1 cellular context compared by ENCODE assay signal in genomic region chr13:49858183-49858856, GRCh38.
TF ChIP-seq lines count a peak whose summit lies in the region.

No MANE protein-coding gene starts in this region.

TF ChIP-seq in HepG2, 621 proteins besides CTCF, POLR2A, EP300 and RAD21 (continued from another document and continues in another):
- TF ChIP-seq ZNF609 (CRISPR knock-in tag; IDR thresholded peaks at IDR 0.05; ENCODE audit: borderline replicate concordance) = peak; percentile 95
- no peak for TF ChIP-seq ZEB1 (IDR thresholded peaks at IDR 0.05; ENCODE audit: insufficient replicate concordance, low read depth)
- TF ChIP-seq PAWR (CRISPR knock-in tag; IDR thresholded peaks at IDR 0.05; ENCODE audit: borderline replicate concordance) = no peak
- no peak for TF ChIP-seq ZNF790 (CRISPR knock-in tag; IDR thresholded peaks at IDR 0.05; ENCODE audit: borderline replicate concordance)
- peak; percentile 59; the same call in 1 of the 2 replicates for TF ChIP-seq ZNF614 (CRISPR knock-in tag; IDR thresholded peaks at IDR 0.05; ENCODE audit: borderline replicate concordance)
- TF ChIP-seq HMG20A (CRISPR knock-in tag; IDR thresholded peaks at IDR 0.05; ENCODE audit: borderline replicate concordance) = peak; percentile 96
- 0 out of 2 replicates have a peak, but pooled peaks have one; percentile 33 for TF ChIP-seq ZNF792 (CRISPR knock-in tag; IDR thresholded peaks at IDR 0.05)
- TF ChIP-seq FOSL1 (CRISPR knock-in tag; IDR thresholded peaks at IDR 0.05; ENCODE audit: borderline replicate concordance) = peak; percentile 14; the same call in 1 of the 2 replicates
- no peak for TF ChIP-seq MEF2D (CRISPR knock-in tag; IDR thresholded peaks at IDR 0.05)
- no peak for TF ChIP-seq RBM22 (optimal IDR thresholded peaks at IDR 0.05; ENCODE audit: low read length)
- no peak for TF ChIP-seq MED8 (CRISPR knock-in tag; IDR thresholded peaks at IDR 0.05; ENCODE audit: insufficient replicate concordance)
- peak; percentile 52 for TF ChIP-seq PHF5A (CRISPR knock-in tag; IDR thresholded peaks at IDR 0.05; ENCODE audit: low read depth, unreplicated experiment)
- peak; percentile 83 for TF ChIP-seq TBL1XR1 (IDR thresholded peaks at IDR 0.05; ENCODE audit: borderline replicate concordance, low read length, partially characterized antibody)
- 0 out of 2 replicates have a peak, but pooled peaks have one; percentile 14 for TF ChIP-seq ESRRA (CRISPR knock-in tag; IDR thresholded peaks at IDR 0.05; ENCODE audit: low read depth)
- no peak for TF ChIP-seq PRDM4 (CRISPR knock-in tag; IDR thresholded peaks at IDR 0.05; ENCODE audit: borderline replicate concordance)
- TF ChIP-seq ZNF160 (CRISPR knock-in tag; IDR thresholded peaks at IDR 0.05) = no peak
- TF ChIP-seq TEAD3 (CRISPR knock-in tag; optimal IDR thresholded peaks at IDR 0.05; ENCODE audit: borderline replicate concordance) = peak; percentile 97
- peak; percentile 50; the same call in 1 of the 2 replicates for TF ChIP-seq HNF1A (IDR thresholded peaks at IDR 0.05; ENCODE audit: low read depth)
- TF ChIP-seq HNF1A (CRISPR knock-in tag; IDR thresholded peaks at IDR 0.05; ENCODE audit: borderline replicate concordance) = no peak
- TF ChIP-seq ZNF354B (CRISPR knock-in tag; IDR thresholded peaks at IDR 0.05) = no peak
- no peak for TF ChIP-seq ZNF770 (CRISPR knock-in tag; IDR thresholded peaks at IDR 0.05)
- peak; percentile 47; the same call in 1 of the 2 replicates for TF ChIP-seq JUN (CRISPR knock-in tag; IDR thresholded peaks at IDR 0.05)
- peak; percentile 19 for TF ChIP-seq NFE2L2 (IDR thresholded peaks at IDR 0.05; ENCODE audit: low read length)
- TF ChIP-seq MTERF4 (CRISPR knock-in tag; IDR thresholded peaks at IDR 0.05) = no peak
- 0 out of 2 replicates have a peak, but pooled peaks have one; percentile 51 for TF ChIP-seq HOXA5 (CRISPR knock-in tag; IDR thresholded peaks at IDR 0.05)
- no peak for TF ChIP-seq NFAT5 (CRISPR knock-in tag; IDR thresholded peaks at IDR 0.05)
- 0 out of 2 replicates have a peak, but pooled peaks have one; percentile 47 for TF ChIP-seq ZNF710 (CRISPR knock-in tag; IDR thresholded peaks at IDR 0.05; ENCODE audit: borderline replicate concordance)
- TF ChIP-seq LRRFIP1 (CRISPR knock-in tag; conservative IDR thresholded peaks at IDR 0.05) = no peak
